ENCODE assay signal across 2 cellular contexts in the genomic region with DNA sequence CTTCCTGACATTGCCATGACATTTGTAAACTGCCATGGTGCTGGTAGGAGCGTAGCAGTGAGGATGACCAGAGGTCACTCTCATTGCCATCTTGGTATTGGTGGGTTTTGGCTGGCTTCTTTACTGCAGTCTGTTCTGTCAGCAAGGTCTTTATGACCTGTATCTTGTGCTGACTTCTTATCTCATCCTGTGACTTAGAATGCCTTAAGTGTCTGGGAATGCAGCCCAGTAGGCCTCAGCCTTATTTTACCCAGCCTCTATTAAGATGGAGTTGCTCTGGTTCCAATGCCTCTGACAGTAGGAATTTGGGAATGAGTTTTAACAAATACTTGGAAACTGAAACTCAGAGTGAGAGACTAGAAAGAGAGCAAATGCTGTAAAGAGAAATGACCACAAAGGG.
TF ChIP-seq lines count a peak whose summit lies in the region.

No MANE protein-coding gene starts in this region.

TF ChIP-seq in SK-N-SH treated with all-trans-retinoic acid at 6 μM for 48 hours, 23 proteins besides CTCF, POLR2A, EP300 and RAD21 (continued from another document):
- no peak for TF ChIP-seq PPARA (CRISPR knock-in tag; IDR thresholded peaks at IDR 0.05; ENCODE audit: borderline replicate concordance)
- peak; percentile 88; the same call in 1 of the 2 replicates for TF ChIP-seq CSDC2 (CRISPR knock-in tag; IDR thresholded peaks at IDR 0.05)
- TF ChIP-seq ISL1 (CRISPR knock-in tag; IDR thresholded peaks at IDR 0.05), result peak; percentile 67; the same call in 1 of the 2 replicates
- no peak for TF ChIP-seq ZNF70 (CRISPR knock-in tag; IDR thresholded peaks at IDR 0.05)
- no peak; the same call in 1 of the 2 replicates for TF ChIP-seq ZFP30 (CRISPR knock-in tag; IDR thresholded peaks at IDR 0.05)
- TF ChIP-seq, protein P1, sequence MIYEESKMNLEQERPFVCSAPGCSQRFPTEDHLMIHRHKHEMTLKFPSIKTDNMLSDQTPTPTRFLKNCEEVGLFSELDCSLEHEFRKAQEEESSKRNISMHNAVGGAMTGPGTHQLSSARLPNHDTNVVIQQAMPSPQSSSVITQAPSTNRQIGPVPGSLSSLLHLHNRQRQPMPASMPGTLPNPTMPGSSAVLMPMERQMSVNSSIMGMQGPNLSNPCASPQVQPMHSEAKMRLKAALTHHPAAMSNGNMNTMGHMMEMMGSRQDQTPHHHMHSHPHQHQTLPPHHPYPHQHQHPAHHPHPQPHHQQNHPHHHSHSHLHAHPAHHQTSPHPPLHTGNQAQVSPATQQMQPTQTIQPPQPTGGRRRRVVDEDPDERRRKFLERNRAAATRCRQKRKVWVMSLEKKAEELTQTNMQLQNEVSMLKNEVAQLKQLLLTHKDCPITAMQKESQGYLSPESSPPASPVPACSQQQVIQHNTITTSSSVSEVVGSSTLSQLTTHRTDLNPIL (CRISPR knock-in tag; IDR thresholded peaks at IDR 0.05; ENCODE audit: low read depth), result no peak
- peak; percentile 69; the same call in 1 of the 2 replicates for TF ChIP-seq SNAI2 (CRISPR knock-in tag; IDR thresholded peaks at IDR 0.05)
- TF ChIP-seq TOX (CRISPR knock-in tag; IDR thresholded peaks at IDR 0.05; ENCODE audit: borderline replicate concordance), result no peak
- TF ChIP-seq, protein P2, sequence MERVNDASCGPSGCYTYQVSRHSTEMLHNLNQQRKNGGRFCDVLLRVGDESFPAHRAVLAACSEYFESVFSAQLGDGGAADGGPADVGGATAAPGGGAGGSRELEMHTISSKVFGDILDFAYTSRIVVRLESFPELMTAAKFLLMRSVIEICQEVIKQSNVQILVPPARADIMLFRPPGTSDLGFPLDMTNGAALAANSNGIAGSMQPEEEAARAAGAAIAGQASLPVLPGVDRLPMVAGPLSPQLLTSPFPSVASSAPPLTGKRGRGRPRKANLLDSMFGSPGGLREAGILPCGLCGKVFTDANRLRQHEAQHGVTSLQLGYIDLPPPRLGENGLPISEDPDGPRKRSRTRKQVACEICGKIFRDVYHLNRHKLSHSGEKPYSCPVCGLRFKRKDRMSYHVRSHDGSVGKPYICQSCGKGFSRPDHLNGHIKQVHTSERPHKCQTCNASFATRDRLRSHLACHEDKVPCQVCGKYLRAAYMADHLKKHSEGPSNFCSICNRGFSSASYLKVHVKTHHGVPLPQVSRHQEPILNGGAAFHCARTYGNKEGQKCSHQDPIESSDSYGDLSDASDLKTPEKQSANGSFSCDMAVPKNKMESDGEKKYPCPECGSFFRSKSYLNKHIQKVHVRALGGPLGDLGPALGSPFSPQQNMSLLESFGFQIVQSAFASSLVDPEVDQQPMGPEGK (CRISPR knock-in tag; IDR thresholded peaks at IDR 0.05; ENCODE audit: borderline replicate concordance), result no peak
- no peak for TF ChIP-seq ZNF8 (CRISPR knock-in tag; IDR thresholded peaks at IDR 0.05)
- TF ChIP-seq ZNF565 (CRISPR knock-in tag; conservative IDR thresholded peaks at IDR 0.05; ENCODE audit: low read depth), result no peak; the same call in 1 of the 2 replicates
- no peak for TF ChIP-seq TCF4 (CRISPR knock-in tag; IDR thresholded peaks at IDR 0.05; ENCODE audit: borderline replicate concordance)
- TF ChIP-seq, protein P3, sequence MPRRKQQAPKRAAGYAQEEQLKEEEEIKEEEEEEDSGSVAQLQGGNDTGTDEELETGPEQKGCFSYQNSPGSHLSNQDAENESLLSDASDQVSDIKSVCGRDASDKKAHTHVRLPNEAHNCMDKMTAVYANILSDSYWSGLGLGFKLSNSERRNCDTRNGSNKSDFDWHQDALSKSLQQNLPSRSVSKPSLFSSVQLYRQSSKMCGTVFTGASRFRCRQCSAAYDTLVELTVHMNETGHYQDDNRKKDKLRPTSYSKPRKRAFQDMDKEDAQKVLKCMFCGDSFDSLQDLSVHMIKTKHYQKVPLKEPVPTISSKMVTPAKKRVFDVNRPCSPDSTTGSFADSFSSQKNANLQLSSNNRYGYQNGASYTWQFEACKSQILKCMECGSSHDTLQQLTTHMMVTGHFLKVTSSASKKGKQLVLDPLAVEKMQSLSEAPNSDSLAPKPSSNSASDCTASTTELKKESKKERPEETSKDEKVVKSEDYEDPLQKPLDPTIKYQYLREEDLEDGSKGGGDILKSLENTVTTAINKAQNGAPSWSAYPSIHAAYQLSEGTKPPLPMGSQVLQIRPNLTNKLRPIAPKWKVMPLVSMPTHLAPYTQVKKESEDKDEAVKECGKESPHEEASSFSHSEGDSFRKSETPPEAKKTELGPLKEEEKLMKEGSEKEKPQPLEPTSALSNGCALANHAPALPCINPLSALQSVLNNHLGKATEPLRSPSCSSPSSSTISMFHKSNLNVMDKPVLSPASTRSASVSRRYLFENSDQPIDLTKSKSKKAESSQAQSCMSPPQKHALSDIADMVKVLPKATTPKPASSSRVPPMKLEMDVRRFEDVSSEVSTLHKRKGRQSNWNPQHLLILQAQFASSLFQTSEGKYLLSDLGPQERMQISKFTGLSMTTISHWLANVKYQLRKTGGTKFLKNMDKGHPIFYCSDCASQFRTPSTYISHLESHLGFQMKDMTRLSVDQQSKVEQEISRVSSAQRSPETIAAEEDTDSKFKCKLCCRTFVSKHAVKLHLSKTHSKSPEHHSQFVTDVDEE (CRISPR knock-in tag; IDR thresholded peaks at IDR 0.05), result no peak

TF ChIP-seq in SK-N-SH, 30 proteins besides CTCF, POLR2A, EP300 and RAD21:
- TF ChIP-seq, protein P4, sequence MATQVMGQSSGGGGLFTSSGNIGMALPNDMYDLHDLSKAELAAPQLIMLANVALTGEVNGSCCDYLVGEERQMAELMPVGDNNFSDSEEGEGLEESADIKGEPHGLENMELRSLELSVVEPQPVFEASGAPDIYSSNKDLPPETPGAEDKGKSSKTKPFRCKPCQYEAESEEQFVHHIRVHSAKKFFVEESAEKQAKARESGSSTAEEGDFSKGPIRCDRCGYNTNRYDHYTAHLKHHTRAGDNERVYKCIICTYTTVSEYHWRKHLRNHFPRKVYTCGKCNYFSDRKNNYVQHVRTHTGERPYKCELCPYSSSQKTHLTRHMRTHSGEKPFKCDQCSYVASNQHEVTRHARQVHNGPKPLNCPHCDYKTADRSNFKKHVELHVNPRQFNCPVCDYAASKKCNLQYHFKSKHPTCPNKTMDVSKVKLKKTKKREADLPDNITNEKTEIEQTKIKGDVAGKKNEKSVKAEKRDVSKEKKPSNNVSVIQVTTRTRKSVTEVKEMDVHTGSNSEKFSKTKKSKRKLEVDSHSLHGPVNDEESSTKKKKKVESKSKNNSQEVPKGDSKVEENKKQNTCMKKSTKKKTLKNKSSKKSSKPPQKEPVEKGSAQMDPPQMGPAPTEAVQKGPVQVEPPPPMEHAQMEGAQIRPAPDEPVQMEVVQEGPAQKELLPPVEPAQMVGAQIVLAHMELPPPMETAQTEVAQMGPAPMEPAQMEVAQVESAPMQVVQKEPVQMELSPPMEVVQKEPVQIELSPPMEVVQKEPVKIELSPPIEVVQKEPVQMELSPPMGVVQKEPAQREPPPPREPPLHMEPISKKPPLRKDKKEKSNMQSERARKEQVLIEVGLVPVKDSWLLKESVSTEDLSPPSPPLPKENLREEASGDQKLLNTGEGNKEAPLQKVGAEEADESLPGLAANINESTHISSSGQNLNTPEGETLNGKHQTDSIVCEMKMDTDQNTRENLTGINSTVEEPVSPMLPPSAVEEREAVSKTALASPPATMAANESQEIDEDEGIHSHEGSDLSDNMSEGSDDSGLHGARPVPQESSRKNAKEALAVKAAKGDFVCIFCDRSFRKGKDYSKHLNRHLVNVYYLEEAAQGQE (IDR thresholded peaks at IDR 0.05; ENCODE audit: low read depth, low read length), result no peak
- no peak for TF ChIP-seq CHD2 (IDR thresholded peaks at IDR 0.05; ENCODE audit: low read length, partially characterized antibody)
TF ChIP-seq in SK-N-SH: peak in this region for 0.
